In the genomic region with DNA sequence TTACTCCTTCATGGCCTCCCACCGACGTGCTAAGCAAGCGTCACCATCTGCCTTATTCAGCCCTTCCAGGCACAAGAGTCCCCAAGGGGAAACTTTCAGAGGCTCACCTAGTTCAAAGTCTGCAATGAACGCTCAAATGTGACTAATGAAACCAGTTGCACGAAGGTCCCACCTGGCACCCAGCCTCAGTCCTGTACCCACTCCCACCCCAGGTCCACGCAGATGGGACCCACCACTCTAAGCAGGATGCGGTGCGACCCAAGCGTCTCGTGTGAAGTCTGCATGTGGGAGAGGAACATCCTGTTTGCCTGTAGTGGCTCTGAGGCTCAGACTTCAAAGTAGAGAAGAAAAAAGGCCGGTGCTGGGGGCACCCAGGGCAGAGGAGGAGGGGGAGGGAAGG, we compare ENCODE assay signal across 10 cellular contexts. TPM values are rescaled to one million over a fixed set of nuclear protein-coding genes. Genes with fewer than 3 reads are reported as not detected.
DNase-seq lines count a peak whose midpoint lies in the region; ATAC-seq lines count a peak whose summit lies in the region.
"Had no signal": no experiment of that assay in that cellular context is flagged by ENCODE, and none has a peak within 500 bp of the region (broad histone marks: within the 10 kb centered on the region; RNA-seq: fewer than 3 reads in every experiment).

No MANE protein-coding gene starts in this region.

- no peak overlapping the region for H3K56ac ChIP-seq in mesendoderm (ENCODE audit: low read length)

- H4K5ac ChIP-seq in mesendoderm (ENCODE audit: low read length): no peak overlapping the region

- no peak for ATAC-seq in HG02938 (IDR thresholded peaks at IDR 0.05; ENCODE audit: unreplicated experiment)

- H3K23ac ChIP-seq in mesendoderm (ENCODE audit: low read length): no peak overlapping the region

- H3K27me3 ChIP-seq in mesendoderm (ENCODE audit: insufficient read depth, low read length, poor library complexity) (no peaks in the 10 kb centered on the region), thymus (ENCODE audit: control insufficient read depth, insufficient read depth) (no peaks in the 10 kb centered on the region)

- no peak overlapping the region for H2BK15ac ChIP-seq in mesendoderm (replicated peaks; ENCODE audit: low read depth)

- no peaks in the 10 kb centered on the region for H3K36me3 ChIP-seq in mesendoderm (ENCODE audit: control insufficient read depth, insufficient read depth, low read length)
- peaks cover 32% of the 10 kb centered on the region for H3K36me3 ChIP-seq in thymus (ENCODE audit: control insufficient read depth, insufficient read depth)

- no peaks in the 10 kb centered on the region for H3K79me2 ChIP-seq in mesendoderm (ENCODE audit: control insufficient read depth, insufficient read depth, low read length)

- WGBS in mesendoderm (ENCODE audit: extremely low coverage, insufficient coverage, low lambda C conversion rate): no CpG with 5 or more reads among the region's 11 CpGs
- WGBS in thymus: 5% methylated on average over 11 of the region's 11 CpGs

- no peak overlapping the region for H3K4ac ChIP-seq in mesendoderm (ENCODE audit: low read depth, low read length)

- no peak overlapping the region for H3K9ac ChIP-seq in mesendoderm (ENCODE audit: low read length)

- H3K9me3 ChIP-seq in thymus (ENCODE audit: control insufficient read depth): no peaks in the 10 kb centered on the region

- no peak overlapping the region for H2BK5ac ChIP-seq in mesendoderm (ENCODE audit: low read length)

- no peak overlapping the region for H3K4me2 ChIP-seq in mesendoderm (ENCODE audit: low read length)

- DNase-seq in DMS 273 (lab: John Stamatoyannopoulos, UW; ENCODE audit: unreplicated experiment): peak; percentile 21
- DNase-seq in DMS 273 treated with DMSO at 0.1 percent for 48 hours (lab: John Stamatoyannopoulos, UW): no peak
- peak; percentile 57 to 79 for DNase-seq in activated CD8-positive, alpha-beta memory T cell treated with anti-CD3 and anti-CD28 coated beads for 1 hour (ENCODE audit: extremely low read depth in 1 of 2, low read depth in 1 of 2)
- DNase-seq in mesendoderm: peak; percentile 51
- no peak for DNase-seq in A172 (ENCODE audit: low spot score)
- DNase-seq in DMS153 (lab: John Stamatoyannopoulos, UW): no peak
- DNase-seq: IMR-90 had no signal

- H3K79me1 ChIP-seq in mesendoderm (ENCODE audit: low read length): no peaks in the 10 kb centered on the region

- peaks cover 6% of the 10 kb centered on the region for H3K4me1 ChIP-seq in mesendoderm (ENCODE audit: control insufficient read depth, low read depth, low read length)
- peaks cover 71% of the 10 kb centered on the region for H3K4me1 ChIP-seq in thymus (ENCODE audit: control insufficient read depth, insufficient read depth, low read length)

- H3K27ac ChIP-seq in mesendoderm (ENCODE audit: low read depth, low read length): no peak overlapping the region
- peak overlapping the region; percentile 96 for H3K27ac ChIP-seq in thymus (ENCODE audit: low read depth)
- H3K27ac ChIP-seq: 22Rv1 had no signal

- H2AK5ac ChIP-seq in mesendoderm (ENCODE audit: low read length): no peak overlapping the region

- no peak overlapping the region for H2BK120ac ChIP-seq in mesendoderm (ENCODE audit: low read depth, low read length)

- H4K8ac ChIP-seq in mesendoderm (ENCODE audit: low read depth, low read length): no peak overlapping the region

- H3K18ac ChIP-seq in mesendoderm (ENCODE audit: low read length): no peak overlapping the region

- H3K4me3 ChIP-seq in mesendoderm (ENCODE audit: low read length) (no peak overlapping the region), thymus (ENCODE audit: low read length) (peak overlapping the region; percentile 25)

RNA-seq across cellular contexts. Expression of a gene that starts 40.3 kb away (rescaled TPM):
- polyA plus RNA-seq in mesendoderm (2013, experiment 1 of 2): 10.5 TPM
- polyA plus RNA-seq in mesendoderm (2013, experiment 2 of 2): 10.2 TPM
- 304 TPM for polyA plus RNA-seq in thymus
- 74.7 and 106 TPM in 2 replicates for total RNA-seq in A172 (2014; rRNA removed; shearing (Covaris generic))

Comparison
In these comparisons a context has a peak if more than half of its experiments do, and no peak if none do; other contexts are left out.
1. DNase-seq: peak in DMS 273 (single experiment), activated CD8-positive, alpha-beta memory T cell treated with anti-CD3 and anti-CD28 coated beads for 1 hour (2 of 2) and mesendoderm (single experiment); none in DMS 273 treated with DMSO at 0.1 percent for 48 hours (single experiment), A172 (single experiment) and DMS153 (single experiment).